ENCODE assay signal across 8 cellular contexts in genomic region chr4:25994577-25994976, GRCh38.
DNase-seq lines count a peak whose midpoint lies in the region; ATAC-seq and TF ChIP-seq lines count a peak whose summit lies in the region.
"Not testable (repeated sequence)": the region's sequence is repeated elsewhere in the genome, so short reads cannot be mapped to it uniquely, and the experiment has no call there.

No MANE protein-coding gene starts in this region.

- not testable (repeated sequence) for H2BK5ac ChIP-seq in mesenchymal stem cell (ENCODE audit: low read depth, low read length, poor library complexity, severe bottlenecking)

- H3K9me2 ChIP-seq in SK-N-SH = not testable (repeated sequence)

- H3K79me2 ChIP-seq in SK-N-SH (ENCODE audit: insufficient read depth) = not testable (repeated sequence)

- not testable (repeated sequence) for H3K27ac ChIP-seq in AG04450 (ENCODE audit: low read depth, low read length); SK-N-SH (ENCODE audit: low read depth in 2 of 2, low read length in 1 of 2); mesenchymal stem cell (ENCODE audit: low read length, poor library complexity, severe bottlenecking)

- peak; percentile 73 for ATAC-seq in esophagus mucosa

- not testable (repeated sequence) for H3K4ac ChIP-seq in mesenchymal stem cell (ENCODE audit: low read depth in 1 of 2, low read length in 2 of 2)

- TF ChIP-seq CTCF in AG04450 (IDR thresholded peaks at IDR 0.05; ENCODE audit: low read depth, low read length); SK-N-SH (IDR thresholded peaks at IDR 0.05); astrocyte of the spinal cord (IDR thresholded peaks at IDR 0.05; ENCODE audit: low read depth, low read length): not testable (repeated sequence)

- not testable (repeated sequence) for H3K9me3 ChIP-seq in AG04450 (ENCODE audit: control insufficient read depth, insufficient read depth, low read length); MG63; SK-N-SH; mesenchymal stem cell (ENCODE audit: control insufficient read depth, low read length)

- 49% methylated on average over 4 of the region's 4 CpGs for WGBS in SK-N-SH (ENCODE audit: low lambda C conversion rate)
- WGBS in mesenchymal stem cell = 74% methylated on average over 4 of the region's 4 CpGs

- H4K91ac ChIP-seq in mesenchymal stem cell (ENCODE audit: low read length) = not testable (repeated sequence)

- H3F3A ChIP-seq in SK-N-SH (replicated peaks; ENCODE audit: insufficient read depth) = not testable (repeated sequence)

- not testable (repeated sequence) for H3K36me3 ChIP-seq in MG63; SK-N-SH (replicated peaks in 1 of 2; ENCODE audit: control insufficient read depth in 1 of 2, insufficient read depth in 2 of 2, low read length in 1 of 2); mesenchymal stem cell (ENCODE audit: control insufficient read depth in 1 of 2, insufficient read depth in 2 of 2, low read depth in 1 of 2, low read length in 2 of 2)

- H3K4me1 ChIP-seq in SK-N-SH (ENCODE audit: control insufficient read depth in 1 of 2, insufficient read depth in 2 of 2, low read depth in 1 of 2, low read length in 1 of 2); mesenchymal stem cell (ENCODE audit: control insufficient read depth, insufficient read depth, low read depth, low read length): not testable (repeated sequence)

- H2AFZ ChIP-seq in SK-N-SH (ENCODE audit: low read depth); mesenchymal stem cell (ENCODE audit: low read depth, low read length): not testable (repeated sequence)

- CTCF ChIA-PET in AG04450 (lab: Charles Lee) (interaction anchor here (0.6 to 1.3 kb wide), 2 partner anchors 168 to 336 kb away, joined by 3 to 4 read pairs; no protein-coding TSS in a partner anchor), SK-N-SH (lab: Yijun Ruan, JAX) (interaction anchor here (0.9 to 1.4 kb wide), 3 partner anchors 66 to 88 kb away, joined by 3 read pairs; no protein-coding TSS in a partner anchor)

- not testable (repeated sequence) for H3K18ac ChIP-seq in mesenchymal stem cell (ENCODE audit: low read depth in 1 of 2, low read length in 2 of 2)

- H4K20me1 ChIP-seq in SK-N-SH (ENCODE audit: insufficient read depth) = not testable (repeated sequence)

- H3K23ac ChIP-seq in mesenchymal stem cell (ENCODE audit: low read length in 2 of 2) = not testable (repeated sequence)

- H4K8ac ChIP-seq in mesenchymal stem cell (ENCODE audit: low read length) = not testable (repeated sequence)

- not testable (repeated sequence) for TF ChIP-seq RAD21 in SK-N-SH (IDR thresholded peaks at IDR 0.05; ENCODE audit: low read length)

- H2BK120ac ChIP-seq in mesenchymal stem cell (ENCODE audit: low read depth, low read length) = not testable (repeated sequence)

- H3K4me3 ChIP-seq in AG04450 (ENCODE audit: low read depth, low read length); MG63; SK-N-SH (ENCODE audit: low read depth in 2 of 2, low read length in 1 of 2); astrocyte of the spinal cord (ENCODE audit: low read depth, low read length); mesenchymal stem cell (ENCODE audit: insufficient read depth in 1 of 2, low read depth in 1 of 2, low read length in 2 of 2): not testable (repeated sequence)

- not testable (repeated sequence) for TF ChIP-seq EP300 in SK-N-SH (IDR thresholded peaks at IDR 0.05; ENCODE audit: borderline replicate concordance in 1 of 2, low read depth in 1 of 2, low read length in 1 of 2)

- DNase-seq in AG04450 (ENCODE audit: low read depth, low spot score) (peak; percentile 21), GM04504 (ENCODE audit: low read depth) (peak; percentile 60), MG63 (peak; percentile 87), astrocyte of the spinal cord (ENCODE audit: low read depth, low spot score) (peak; percentile 59), glomerular visceral epithelial cell (ENCODE audit: extremely low spot score) (peak; percentile 28), mesenchymal stem cell (peak; percentile 61)
- DNase-seq in SK-N-SH = not testable (repeated sequence)

- not testable (repeated sequence) for H3K14ac ChIP-seq in mesenchymal stem cell (ENCODE audit: low read length in 2 of 2)

- H2AK5ac ChIP-seq in mesenchymal stem cell (ENCODE audit: low read length, severe bottlenecking) = not testable (repeated sequence)

- POLR2A ChIA-PET in AG04450 (lab: Yijun Ruan, JAX); SK-N-SH (lab: Yijun Ruan, JAX): not testable (repeated sequence)

- in situ Hi-C loops in astrocyte of the spinal cord (cut with HindIII; ENCODE audit: low sequenced_read_pairs) = not testable (repeated sequence)

- not testable (repeated sequence) for H2BK15ac ChIP-seq in mesenchymal stem cell (ENCODE audit: low read depth, poor library complexity, severe bottlenecking)

- H3K79me1 ChIP-seq in mesenchymal stem cell (replicated peaks; ENCODE audit: low read length, poor library complexity, severe bottlenecking) = not testable (repeated sequence)

- H3K27me3 ChIP-seq in AG04450 (ENCODE audit: control insufficient read depth, insufficient read depth, low read length); MG63; SK-N-SH (ENCODE audit: insufficient read depth); mesenchymal stem cell (ENCODE audit: control insufficient read depth in 1 of 2, insufficient read depth in 1 of 2, low read length in 2 of 2): not testable (repeated sequence)

- H3K4me2 ChIP-seq in SK-N-SH; mesenchymal stem cell (ENCODE audit: low read length, poor library complexity, severe bottlenecking): not testable (repeated sequence)

- H2BK12ac ChIP-seq in mesenchymal stem cell (ENCODE audit: low read length in 2 of 2) = not testable (repeated sequence)

- H3K9ac ChIP-seq in SK-N-SH = not testable (repeated sequence)
- H3K9ac ChIP-seq in mesenchymal stem cell (ENCODE audit: low read length) = peak overlapping the region; percentile 50

TF ChIP-seq in SK-N-SH, 30 proteins besides CTCF, POLR2A, EP300 and RAD21:
- TF ChIP-seq FOSL2 (IDR thresholded peaks at IDR 0.05; ENCODE audit: borderline replicate concordance, low read depth) (0 out of 2 replicates have a peak, but pooled peaks have one; percentile 10), TCF12 (IDR thresholded peaks at IDR 0.05) (0 out of 2 replicates have a peak, but pooled peaks have one; percentile 9)
TF ChIP-seq in SK-N-SH: peak in this region for 2; not testable (repeated sequence) for 28.
